ENCODE assay signal across 9 cellular contexts in the genomic region with DNA sequence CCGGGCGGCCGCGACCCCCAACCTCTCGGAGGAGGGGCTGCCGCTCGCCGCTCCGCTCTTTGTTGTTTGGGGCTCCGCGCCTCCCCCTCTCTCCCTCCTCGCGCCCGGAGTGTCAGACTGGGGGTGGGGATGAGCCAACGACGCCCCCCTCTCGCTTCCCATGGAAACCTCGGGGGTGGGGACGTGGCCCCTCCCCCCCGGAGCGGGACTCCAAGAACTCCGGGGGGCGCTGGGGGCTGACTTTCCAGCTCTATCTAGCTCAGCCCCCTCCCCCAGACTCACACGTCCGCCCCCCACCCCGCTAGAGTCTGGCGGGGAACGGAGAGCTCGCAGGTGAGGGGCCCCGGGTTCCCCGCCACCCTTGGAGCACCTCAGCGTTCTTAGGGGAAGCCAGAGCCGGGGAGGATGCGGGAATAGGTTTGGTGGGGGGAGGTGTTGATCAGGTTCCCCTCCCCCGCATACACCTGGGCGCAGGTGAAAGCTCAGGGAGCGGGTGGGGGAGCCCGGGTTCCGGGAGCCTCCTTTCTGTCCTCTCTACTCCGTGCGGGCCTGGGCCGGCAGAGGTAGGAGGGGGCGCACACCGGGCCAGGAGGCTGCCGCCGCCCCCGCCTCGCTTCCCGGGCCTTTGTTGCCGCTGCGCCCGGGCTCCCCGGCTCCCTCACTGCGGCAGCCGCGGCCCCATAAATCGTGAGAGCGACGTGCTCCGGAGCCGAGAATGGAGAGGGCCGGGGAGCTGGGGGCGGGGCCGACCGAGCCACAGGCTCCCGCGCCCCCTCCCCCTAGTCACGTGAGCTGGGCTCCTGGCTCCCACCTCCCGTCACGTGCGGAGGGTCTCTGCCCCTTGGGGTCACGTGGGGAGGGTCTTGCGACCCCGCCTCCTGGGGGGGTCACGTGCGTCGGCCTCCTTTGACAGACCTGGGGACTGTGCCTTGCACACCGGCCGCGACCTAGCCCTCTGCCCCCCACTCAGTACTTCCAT. TPM values are rescaled to one million over a fixed set of nuclear protein-coding genes. Genes with fewer than 3 reads are reported as not detected.
DNase-seq lines count a peak whose midpoint lies in the region; ATAC-seq and TF ChIP-seq lines count a peak whose summit lies in the region.
"Had no signal": no experiment of that assay in that cellular context is flagged by ENCODE, and none has a peak within 500 bp of the region (broad histone marks: within the 10 kb centered on the region; RNA-seq: fewer than 3 reads in every experiment).

No MANE protein-coding gene starts in this region.

- no peaks in the 10 kb centered on the region for H3K36me3 ChIP-seq in upper lobe of right lung

- no peak overlapping the region for H3K27ac ChIP-seq in upper lobe of right lung

- peaks cover 53% of the 10 kb centered on the region for H3K4me1 Mint-ChIP-seq in activated B cell treated with CpG ODN at 0.5 μM for 24 hours

- POLR2A ChIA-PET in activated B cell treated with CpG ODN at 0.5 μM for 24 hours (lab: Charles Lee), result interaction anchor here (0.6 to 2.4 kb wide), 7 partner anchors 10 to 521 kb away, joined by 3 to 7 read pairs (median 3); a partner anchor contains a TSS

- H3K9me3 ChIP-seq in upper lobe of right lung, result no peaks in the 10 kb centered on the region

- peak overlapping the region; percentile 14 for H3K4me3 ChIP-seq in upper lobe of right lung

- H3K4me1 ChIP-seq in upper lobe of right lung, result peaks cover 48% of the 10 kb centered on the region

- H3K9me3 Mint-ChIP-seq in activated B cell treated with CpG ODN at 0.5 μM for 24 hours, result no peaks in the 10 kb centered on the region
- H3K9me3 Mint-ChIP-seq: stimulated activated naive CD8-positive, alpha-beta T cell treated with anti-CD3 and anti-CD28 coated beads, Interleukin-15, Interleukin-2, amounts not matched to agents 100 ng/mL and 50 ng/mL, for 24 hours had no signal

- TF ChIP-seq CTCF in activated B cell treated with CpG ODN at 0.5 μM for 24 hours (IDR thresholded peaks at IDR 0.05) (no peak), upper lobe of right lung (IDR thresholded peaks at IDR 0.05) (no peak)

- H3K36me3 Mint-ChIP-seq in activated B cell treated with CpG ODN at 0.5 μM for 24 hours (ENCODE audit: low read depth), result no peaks in the 10 kb centered on the region

- peak; percentile 77 for DNase-seq in DMS79 treated with DMSO at 0.1 percent for 48 hours (lab: John Stamatoyannopoulos, UW)
- DNase-seq in NCI-H1105 (lab: John Stamatoyannopoulos, UW), result peak; percentile 98
- DNase-seq in activated B cell treated with CpG ODN at 0.5 μM for 24 hours, result peak; percentile 37
- peak; percentile 77 for DNase-seq in iPS-NIHi11 (ENCODE audit: low spot score)
- DNase-seq in upper lobe of right lung, result no peak
- no peak for DNase-seq in cerebellar cortex (ENCODE audit: low spot score)
- DNase-seq in activated CD4-positive, CD25-positive, alpha-beta regulatory T cell treated with anti-CD3 and anti-CD28 coated beads, Interleukin-2, amount 50 U/mL, for 72 hours, result no peak

- no peak for ATAC-seq in activated B cell treated with CpG ODN at 0.5 μM for 24 hours (ENCODE audit: low read depth)
- no peak for ATAC-seq in upper lobe of right lung
- ATAC-seq in HG02870 (IDR thresholded peaks at IDR 0.05; ENCODE audit: unreplicated experiment), result no peak

- H3K27me3 ChIP-seq in upper lobe of right lung, result peaks cover 55% of the 10 kb centered on the region

- H3K27ac Mint-ChIP-seq in activated B cell treated with CpG ODN at 0.5 μM for 24 hours, result no peak overlapping the region
- H3K27ac Mint-ChIP-seq: stimulated activated naive CD8-positive, alpha-beta T cell treated with anti-CD3 and anti-CD28 coated beads, Interleukin-15, Interleukin-2, amounts not matched to agents 100 ng/mL and 50 ng/mL, for 24 hours had no signal

- H3K27me3 Mint-ChIP-seq in activated B cell treated with CpG ODN at 0.5 μM for 24 hours, result peaks cover 28% of the 10 kb centered on the region

- CTCF ChIA-PET in activated B cell treated with CpG ODN at 0.5 μM for 24 hours (lab: Charles Lee), result interaction anchor here (0.6 to 1.5 kb wide), 5 partner anchors 10 to 1512 kb away, joined by 3 read pairs; a partner anchor contains a TSS

- intact Hi-C loops in activated B cell treated with CpG ODN at 0.5 μM for 24 hours (cut with micrococcal nuclease), result no loop called here
- intact Hi-C loops in upper lobe of right lung (cut with DNase I), result no loop called here

- H3K4me3 Mint-ChIP-seq in activated B cell treated with CpG ODN at 0.5 μM for 24 hours, result peak overlapping the region; percentile 76

RNA-seq across cellular contexts. Expression of a gene that starts 1.9 kb away (rescaled TPM):
- total RNA-seq in activated B cell treated with CpG ODN at 0.5 μM for 24 hours, result 1.2 and 1.7 TPM in 2 replicates
- 1.0 TPM for total RNA-seq in upper lobe of right lung

RNA-seq across cellular contexts. Expression of a gene that starts 17.0 kb away (rescaled TPM):
- 7.8 and 9.5 TPM in 2 replicates for total RNA-seq in activated B cell treated with CpG ODN at 0.5 μM for 24 hours
- 5.3 TPM for total RNA-seq in upper lobe of right lung

RNA-seq across cellular contexts. Expression of a gene that starts 29.4 kb away (rescaled TPM):
- total RNA-seq in activated B cell treated with CpG ODN at 0.5 μM for 24 hours, result 11.3 and 13.7 TPM in 2 replicates
- 163 TPM for total RNA-seq in upper lobe of right lung

RNA-seq across cellular contexts. Expression of a gene that starts 46.9 kb away (rescaled TPM):
- total RNA-seq in activated B cell treated with CpG ODN at 0.5 μM for 24 hours (not detected in 2 replicates), upper lobe of right lung (not detected)

RNA-seq across cellular contexts. Expression of a gene that starts 47.0 kb away (rescaled TPM):
- total RNA-seq in activated B cell treated with CpG ODN at 0.5 μM for 24 hours (1.0 TPM in 1 of 2 replicates, not detected in the other), upper lobe of right lung (1.5 TPM)

Comparison
In these comparisons a context has a peak if more than half of its experiments do, and no peak if none do; other contexts are left out.
1. DNase-seq: peak in DMS79 treated with DMSO at 0.1 percent for 48 hours (single experiment), NCI-H1105 (single experiment), activated B cell treated with CpG ODN at 0.5 μM for 24 hours (single experiment) and iPS-NIHi11 (single experiment); none in upper lobe of right lung (single experiment), cerebellar cortex (single experiment) and activated CD4-positive, CD25-positive, alpha-beta regulatory T cell treated with anti-CD3 and anti-CD28 coated beads, Interleukin-2, amount 50 U/mL, for 72 hours (single experiment).
2. RNA of a gene that starts 29.4 kb away (total RNA-seq): 163 TPM in upper lobe of right lung (single experiment); 11.3 to 13.7 TPM in activated B cell treated with CpG ODN at 0.5 μM for 24 hours; every median in the first group is over 10 times any median in the second.